In the genomic region with DNA sequence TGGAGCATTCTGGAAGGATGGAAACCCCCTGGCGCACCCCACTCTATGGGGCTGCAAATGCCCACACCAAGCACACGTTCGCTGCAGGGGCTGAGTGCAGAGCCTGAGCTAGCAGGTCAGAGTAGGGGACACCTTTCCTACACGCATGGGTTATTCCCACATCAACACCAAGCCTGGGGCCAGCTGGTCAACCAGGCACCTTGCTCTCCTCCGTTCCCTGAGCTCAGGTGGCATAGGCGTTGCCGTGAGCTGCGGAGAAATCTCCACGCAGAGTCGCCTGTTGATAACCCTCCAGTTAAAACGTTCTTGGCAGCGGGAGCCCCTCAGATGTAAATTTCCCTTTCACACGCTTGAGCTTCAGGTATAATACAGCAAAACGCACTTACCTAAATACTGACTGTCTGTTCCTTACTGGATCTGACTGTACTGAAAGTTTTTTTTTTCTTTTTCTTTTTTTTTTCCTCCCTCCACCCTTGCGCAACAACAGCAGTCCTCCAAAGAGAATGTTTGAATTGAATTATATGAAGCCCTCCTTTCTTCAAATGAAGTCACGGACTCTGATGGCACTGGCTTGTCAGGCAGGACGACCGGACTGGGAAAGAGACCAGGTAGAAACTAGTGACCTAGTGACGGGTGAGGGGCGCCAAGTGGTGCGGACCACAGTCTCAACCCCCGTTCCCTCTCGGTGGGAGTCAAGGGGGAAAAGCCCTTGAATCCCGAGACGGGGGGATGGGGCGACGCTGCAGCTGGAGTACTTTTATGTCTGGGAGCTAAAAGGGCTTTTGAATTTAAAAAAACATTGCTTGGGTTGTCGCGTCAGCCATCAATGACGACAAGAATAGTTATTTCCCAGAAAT, we compare ENCODE assay signal across 14 cellular contexts. TPM values are rescaled to one million over a fixed set of nuclear protein-coding genes. Genes with fewer than 3 reads are reported as not detected.
DNase-seq lines count a peak whose midpoint lies in the region; ATAC-seq and TF ChIP-seq lines count a peak whose summit lies in the region.
"Had no signal": no experiment of that assay in that cellular context is flagged by ENCODE, and none has a peak within 500 bp of the region (broad histone marks: within the 10 kb centered on the region; RNA-seq: fewer than 3 reads in every experiment).

No MANE protein-coding gene starts in this region.

- DNase-seq in NCI-H2227 (lab: John Stamatoyannopoulos, UW; ENCODE audit: unreplicated experiment) (peak; percentile 52), endodermal cell (peak; percentile 82), medulla oblongata (ENCODE audit: extremely low spot score) (peak; percentile 15), testis (no peak), AML-193 (lab: John Stamatoyannopoulos, UW) (no peak), Calu3 (no peak), DMS153 treated with DMSO at 0.1 percent for 48 hours (lab: John Stamatoyannopoulos, UW; ENCODE audit: unreplicated experiment) (no peak)
- DNase-seq: foreskin keratinocyte, GDM1, SHP77 had no signal

- no peak for TF ChIP-seq CTCF in endodermal cell (conservative IDR thresholded peaks at IDR 0.05)
- TF ChIP-seq CTCF in testis (IDR thresholded peaks at IDR 0.05) = no peak
- TF ChIP-seq CTCF in Calu3 (IDR thresholded peaks at IDR 0.05; ENCODE audit: unreplicated experiment) = no peak

- CTCF ChIA-PET in Calu3 (lab: Charles Lee) = interaction anchor here (0.6 to 0.9 kb wide), 2 partner anchors 13 to 19 kb away, joined by 3 to 4 read pairs; no protein-coding TSS in a partner anchor

- H3K9me3 ChIP-seq in endodermal cell (ENCODE audit: control insufficient read depth, low read length) (no peaks in the 10 kb centered on the region), testis (no peaks in the 10 kb centered on the region)
- H3K9me3 ChIP-seq: neutrophil had no signal

- intact Hi-C loops in testis (cut with DNase I; ENCODE audit: low total_unique reads) = no loop called here
- intact Hi-C loops in Calu3 (cut with micrococcal nuclease; ENCODE audit: unreplicated experiment) = no loop called here

- H3K27ac ChIP-seq in endodermal cell (ENCODE audit: low read depth, low read length) (no peak overlapping the region), testis (no peak overlapping the region)
- H3K27ac ChIP-seq: foreskin keratinocyte, neutrophil had no signal

- ATAC-seq in GM19328 (IDR thresholded peaks at IDR 0.05; ENCODE audit: unreplicated experiment) = no peak
- ATAC-seq: foreskin keratinocyte had no signal

- H3K4me1 ChIP-seq in endodermal cell (ENCODE audit: control insufficient read depth, insufficient read depth, low read length) (no peaks in the 10 kb centered on the region), testis (no peaks in the 10 kb centered on the region)
- H3K4me1 ChIP-seq: foreskin keratinocyte had no signal

- H3K4me3 Mint-ChIP-seq in endodermal cell (peak overlapping the region; percentile 58), Calu3 (ENCODE audit: low read depth, unreplicated experiment) (no peak overlapping the region)
- H3K4me3 Mint-ChIP-seq: activated naive CD8-positive, alpha-beta T cell; IgD-negative memory B cell had no signal

- TF ChIP-seq POLR2A in testis (IDR thresholded peaks at IDR 0.05) = no peak

- 1 to 2% methylated on average over 16 to 30 of the region's 30 CpGs for WGBS in endodermal cell (ENCODE audit: insufficient coverage in 1 of 2, insufficient read length in 1 of 2), 2 experiments
- WGBS in testis, 2 donors = 1 to 3% methylated on average over 30 of the region's 30 CpGs

- peaks cover 60% of the 10 kb centered on the region for H3K27me3 ChIP-seq in endodermal cell (ENCODE audit: control insufficient read depth, insufficient read depth, low read length, poor library complexity, severe bottlenecking)
- no peaks in the 10 kb centered on the region for H3K27me3 ChIP-seq in testis

- H3K4me3 ChIP-seq in endodermal cell (ENCODE audit: low read length) (peak overlapping the region; percentile 78), testis (peak overlapping the region; percentile 4 to 15)

- H3K9ac ChIP-seq in endodermal cell (ENCODE audit: extremely low read depth, low read length, poor library complexity, severe bottlenecking) = no peak overlapping the region

- no TSS peak for BruUV-seq in Calu3 (replicated peaks; lab: Mats Ljungman, UMichigan)

- H3K36me3 ChIP-seq in endodermal cell (ENCODE audit: control insufficient read depth, insufficient read depth, low read length) = no peaks in the 10 kb centered on the region
- no peaks in the 10 kb centered on the region for H3K36me3 ChIP-seq in testis (ENCODE audit: low read depth, missing control alignments)
- H3K36me3 ChIP-seq: neutrophil had no signal

- H3K36me3 Mint-ChIP-seq in endodermal cell (ENCODE audit: low read depth) (no peaks in the 10 kb centered on the region), Calu3 (ENCODE audit: insufficient read depth, unreplicated experiment) (peaks cover 15% of the 10 kb centered on the region)
- H3K36me3 Mint-ChIP-seq: activated naive CD8-positive, alpha-beta T cell; IgD-negative memory B cell had no signal

- H3K27me3 Mint-ChIP-seq in endodermal cell (ENCODE audit: insufficient read depth) (peaks cover 74% of the 10 kb centered on the region), Calu3 (ENCODE audit: unreplicated experiment) (no peaks in the 10 kb centered on the region)

- H3K4me1 Mint-ChIP-seq in endodermal cell (peaks cover 27% of the 10 kb centered on the region), Calu3 (ENCODE audit: low read depth, unreplicated experiment) (peaks cover 11% of the 10 kb centered on the region)

- H3K9me3 Mint-ChIP-seq in endodermal cell (no peaks in the 10 kb centered on the region), Calu3 (ENCODE audit: low read depth, unreplicated experiment) (no peaks in the 10 kb centered on the region)

- H3K27ac Mint-ChIP-seq in endodermal cell (no peak overlapping the region), Calu3 (ENCODE audit: unreplicated experiment) (no peak overlapping the region)
- H3K27ac Mint-ChIP-seq: activated naive CD8-positive, alpha-beta T cell; IgD-negative memory B cell had no signal

RNA-seq across cellular contexts. Expression of gene BRINP3, which starts 2.0 kb away (rescaled TPM):
- not detected for total RNA-seq in endodermal cell
- 1.8 TPM for polyA plus RNA-seq in endodermal cell (2013, experiment 1 of 2)
- polyA plus RNA-seq in endodermal cell (2013, experiment 2 of 2) = 0.87 TPM
- total RNA-seq in testis = 1 to 10 TPM; 2.0 to 2.2 TPM
- polyA plus RNA-seq in testis (ENCODE audit: insufficient read depth, low read depth, low replicate concordance) = 10.6 TPM
- not detected in 2 replicates for total RNA-seq in Calu3 (2022)
- total RNA-seq: foreskin keratinocyte had no signal
- polyA plus RNA-seq: foreskin keratinocyte, IgD-negative memory B cell had no signal

Comparison
In these comparisons a context has a peak if more than half of its experiments do, and no peak if none do; other contexts are left out.
1. DNase-seq: peak in NCI-H2227 (single experiment), endodermal cell (single experiment) and medulla oblongata (single experiment); none in testis (single experiment), AML-193 (0 of 2), Calu3 (single experiment) and DMS153 treated with DMSO at 0.1 percent for 48 hours (single experiment).